10 cellular contexts compared by ENCODE assay signal in the genomic region with DNA sequence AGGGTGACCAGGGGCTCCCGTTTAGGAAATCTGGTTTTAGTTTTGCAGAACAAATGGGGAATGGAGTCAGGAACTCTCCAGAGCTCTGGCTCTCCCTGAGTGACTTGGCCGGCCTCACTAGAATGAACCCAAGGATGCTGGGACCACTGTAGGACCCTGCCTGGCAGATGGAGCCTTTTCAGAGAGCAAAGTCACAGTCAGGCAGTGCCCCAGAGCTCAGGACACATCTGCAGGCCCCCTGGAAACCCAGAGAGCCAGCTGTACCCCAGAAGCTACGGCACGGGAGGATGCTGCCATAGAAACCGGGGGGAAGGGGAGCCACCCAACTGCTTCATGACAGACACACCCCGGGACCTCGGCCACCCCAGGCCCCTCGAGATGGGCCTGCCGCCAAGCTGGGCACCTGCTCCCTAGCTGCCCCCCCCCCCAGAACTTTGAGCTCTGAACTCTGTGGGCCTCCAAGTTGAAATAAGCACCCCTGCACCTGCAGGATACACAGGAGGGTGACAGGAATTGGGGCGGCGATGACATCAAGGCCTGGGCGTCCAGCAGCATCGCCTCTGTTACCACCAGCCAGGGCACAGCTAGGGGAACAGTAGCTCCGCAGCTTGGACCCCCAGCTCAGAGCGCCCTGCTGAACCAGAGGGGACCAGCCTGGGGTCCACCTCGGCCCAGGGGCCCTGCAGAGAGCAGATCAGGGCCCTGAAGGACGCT.
A peak's percentile ranks its signal among the peaks of the same experiment; 100 is the strongest.
DNase-seq lines count a peak whose midpoint lies in the region; ATAC-seq and TF ChIP-seq lines count a peak whose summit lies in the region.
"Had no signal": no experiment of that assay in that cellular context is flagged by ENCODE, and none has a peak within 500 bp of the region (broad histone marks: within the 10 kb centered on the region; RNA-seq: fewer than 3 reads in every experiment).

No MANE protein-coding gene starts in this region.

- H3K4me1 ChIP-seq in heart right ventricle (peaks cover 0 to 12% (median 9%) of the 10 kb centered on the region in 9 donors), right atrium auricular region (peaks cover 0 to 14% of the 10 kb centered on the region in 2 donors), upper lobe of right lung (peaks cover 5% of the 10 kb centered on the region)

- H3K36me3 Mint-ChIP-seq in nephron (ENCODE audit: low read depth), result no peaks in the 10 kb centered on the region

- H3K4me3 ChIP-seq in heart right ventricle, result peak overlapping the region in 8 of 10 donors; percentile 60 to 97 (median 72)
- peak overlapping the region in 1 of 2 donors; percentile 78 for H3K4me3 ChIP-seq in right atrium auricular region
- peak overlapping the region; percentile 85 for H3K4me3 ChIP-seq in upper lobe of right lung

- DNase-seq in heart right ventricle (no peak), right atrium auricular region (ENCODE audit: low spot score) (no peak), upper lobe of right lung (no peak), NCI-H82 treated with DMSO at 0.1 percent for 48 hours (lab: John Stamatoyannopoulos, UW; ENCODE audit: unreplicated experiment) (no peak), NCI-H2081 treated with DMSO at 0.1 percent for 48 hours (lab: John Stamatoyannopoulos, UW) (no peak)
- DNase-seq: NCI-H1417 treated with DMSO at 0.1 percent for 48 hours had no signal

- H3K9me3 Mint-ChIP-seq in nephron, result no peaks in the 10 kb centered on the region

- H3K36me3 ChIP-seq in heart right ventricle (no peaks in the 10 kb centered on the region), right atrium auricular region (no peaks in the 10 kb centered on the region), upper lobe of right lung (no peaks in the 10 kb centered on the region)

- H3K4me1 Mint-ChIP-seq in nephron, result no peaks in the 10 kb centered on the region

- H3K27me3 ChIP-seq in heart right ventricle, result peaks cover 0 to 26% (median 0%) of the 10 kb centered on the region in 7 donors
- no peaks in the 10 kb centered on the region for H3K27me3 ChIP-seq in right atrium auricular region
- no peaks in the 10 kb centered on the region for H3K27me3 ChIP-seq in upper lobe of right lung

- 84 to 92% methylated on average over 17 of the region's 17 CpGs for WGBS in heart right ventricle, 2 donors

- intact Hi-C loops in heart right ventricle (cut with DNase I), result loop anchor here in 1 of 10 donors (10.0 kb wide), 1 partner anchor 635 kb away; the partner anchor contains the start of gene SLC45A1
- intact Hi-C loops in upper lobe of right lung (cut with DNase I), result no loop called here

- H3K27ac Mint-ChIP-seq in nephron, result peak overlapping the region; percentile 68 to 86 (median 76)

- no peaks in the 10 kb centered on the region for H3K9me3 ChIP-seq in heart right ventricle
- no peaks in the 10 kb centered on the region for H3K9me3 ChIP-seq in right atrium auricular region
- no peaks in the 10 kb centered on the region for H3K9me3 ChIP-seq in upper lobe of right lung

- TF ChIP-seq CTCF in heart right ventricle (IDR thresholded peaks at IDR 0.05) (no peak), right atrium auricular region (IDR thresholded peaks at IDR 0.05) (no peak), nephron (IDR thresholded peaks at IDR 0.05; ENCODE audit: unreplicated experiment in 3 of 3) (no peak), upper lobe of right lung (IDR thresholded peaks at IDR 0.05) (no peak)

- ATAC-seq in heart right ventricle, result no peak
- ATAC-seq in upper lobe of right lung, result no peak
- ATAC-seq in GM19351 (IDR thresholded peaks at IDR 0.05; ENCODE audit: unreplicated experiment), result no peak

- H3K27me3 Mint-ChIP-seq in nephron (ENCODE audit: low read depth), result peaks cover under 1% of the 10 kb centered on the region

- peak overlapping the region; percentile 75 to 85 (median 81) for H3K4me3 Mint-ChIP-seq in nephron

- peak overlapping the region in 7 of 10 donors; percentile 13 to 84 (median 65) for H3K27ac ChIP-seq in heart right ventricle
- peak overlapping the region in 1 of 2 donors; percentile 41 for H3K27ac ChIP-seq in right atrium auricular region
- peak overlapping the region; percentile 88 for H3K27ac ChIP-seq in cingulate gyrus (ENCODE audit: low read depth, low read length)
- peak overlapping the region; percentile 68 for H3K27ac ChIP-seq in upper lobe of right lung
- H3K27ac ChIP-seq: RWPE1 had no signal
